36 cellular contexts compared by ENCODE assay signal in the genomic region with DNA sequence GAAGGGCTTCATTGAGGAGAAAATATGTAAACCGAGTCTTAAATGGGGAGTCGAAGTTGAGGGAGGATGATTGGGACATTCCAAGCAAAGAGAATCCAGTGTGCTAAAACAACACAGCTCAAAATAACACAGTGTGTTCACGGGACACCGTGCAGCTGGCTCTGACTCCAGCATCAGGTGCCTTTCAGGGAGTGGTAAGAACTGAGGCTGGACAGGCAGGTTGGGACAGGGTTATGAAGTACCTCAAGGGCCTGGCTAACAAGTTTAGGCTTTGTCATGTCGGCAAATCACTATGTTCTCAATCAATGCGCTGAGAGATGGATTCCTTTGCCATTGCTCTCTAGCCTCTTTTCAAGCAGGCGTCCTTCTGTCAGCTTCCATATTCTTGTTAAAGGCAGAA. TPM values are rescaled to one million over a fixed set of nuclear protein-coding genes. Genes with fewer than 3 reads are reported as not detected.
DNase-seq lines count a peak whose midpoint lies in the region; ATAC-seq, FAIRE-seq and TF ChIP-seq lines count a peak whose summit lies in the region.
"Had no signal": no experiment of that assay in that cellular context is flagged by ENCODE, and none has a peak within 500 bp of the region (broad histone marks: within the 10 kb centered on the region; RNA-seq: fewer than 3 reads in every experiment).

No MANE protein-coding gene starts in this region.

- no peak for FAIRE-seq in pancreas (lab: Jason Lieb, UNC)
- FAIRE-seq: colon, GM12878 had no signal

- no peaks in the 10 kb centered on the region for H3K27me3 Mint-ChIP-seq in activated naive CD8-positive, alpha-beta T cell treated with anti-CD3 and anti-CD28 coated beads, Interleukin-2, amount 50 U/mL, for 24 hours
- H3K27me3 Mint-ChIP-seq: activated CD8-positive, alpha-beta T cell treated with anti-CD3 and anti-CD28 coated beads for 36 hours; B cell; stimulated activated memory B cell treated with anti-CD40 and anti-IgM and Interleukin-4, amounts not matched to agents 10 μg/mL and 1 μg/mL and 100 μg/mL, for 72 hours had no signal

- H3K27ac ChIP-seq in mammary epithelial cell (ENCODE audit: insufficient read depth, low read depth, low read length): peak overlapping the region; percentile 73
- H3K27ac ChIP-seq in heart right ventricle: no peak overlapping the region
- peak overlapping the region; percentile 70 for H3K27ac ChIP-seq in smooth muscle cell (ENCODE audit: low read depth)
- no peak overlapping the region for H3K27ac ChIP-seq in pancreas
- H3K27ac ChIP-seq: KMS-11, PC-9 had no signal

- TF ChIP-seq CTCF in mammary epithelial cell (conservative IDR thresholded peaks at IDR 0.05 in 1 of 2, IDR thresholded peaks at IDR 0.05 in 1 of 2; ENCODE audit: extremely low read depth in 1 of 2, insufficient read depth in 1 of 2, low read depth in 1 of 2, low read length in 2 of 2) (no peak), heart right ventricle (IDR thresholded peaks at IDR 0.05) (no peak), smooth muscle cell (IDR thresholded peaks at IDR 0.05; ENCODE audit: borderline replicate concordance, insufficient read depth, poor library complexity, severe bottlenecking) (no peak), pancreas (IDR thresholded peaks at IDR 0.05) (no peak)

- in situ Hi-C loops in mammary epithelial cell (cut with MboI; ENCODE audit: low sequenced_read_pairs in 2 of 2): no loop called here

- H3K79me2 ChIP-seq in mammary epithelial cell (ENCODE audit: insufficient read depth, low read length) (no peaks in the 10 kb centered on the region), smooth muscle cell (ENCODE audit: low read depth) (no peaks in the 10 kb centered on the region)

- BruUV-seq in mammary epithelial cell (replicated peaks; lab: Mats Ljungman, UMichigan): no TSS peak

- no peak overlapping the region for H3K27ac Mint-ChIP-seq in activated naive CD8-positive, alpha-beta T cell treated with anti-CD3 and anti-CD28 coated beads, Interleukin-2, amount 50 U/mL, for 24 hours
- H3K27ac Mint-ChIP-seq: activated CD8-positive, alpha-beta T cell treated with anti-CD3 and anti-CD28 coated beads for 36 hours; B cell; brain; CD4-positive, alpha-beta memory T cell; H9; natural killer cell; stimulated activated memory B cell treated with anti-CD40 and anti-IgM and Interleukin-4, amounts not matched to agents 10 μg/mL and 1 μg/mL and 100 μg/mL, for 72 hours had no signal

- H3K4me3 Mint-ChIP-seq in activated naive CD8-positive, alpha-beta T cell treated with anti-CD3 and anti-CD28 coated beads, Interleukin-2, amount 50 U/mL, for 24 hours: no peak overlapping the region
- H3K4me3 Mint-ChIP-seq: activated CD8-positive, alpha-beta T cell treated with anti-CD3 and anti-CD28 coated beads for 36 hours; B cell; brain; CD4-positive, alpha-beta memory T cell; H9; natural killer cell; stimulated activated memory B cell treated with anti-CD40 and anti-IgM and Interleukin-4, amounts not matched to agents 10 μg/mL and 1 μg/mL and 100 μg/mL, for 72 hours had no signal

- no peaks in the 10 kb centered on the region for H3K36me3 Mint-ChIP-seq in activated naive CD8-positive, alpha-beta T cell treated with anti-CD3 and anti-CD28 coated beads, Interleukin-2, amount 50 U/mL, for 24 hours (ENCODE audit: low read depth)
- H3K36me3 Mint-ChIP-seq: brain; CD4-positive, alpha-beta memory T cell had no signal

- H3K9me3 ChIP-seq in mammary epithelial cell (replicated peaks; ENCODE audit: insufficient read depth, low read length): no peaks in the 10 kb centered on the region
- H3K9me3 ChIP-seq in heart right ventricle: no peaks in the 10 kb centered on the region
- no peaks in the 10 kb centered on the region for H3K9me3 ChIP-seq in smooth muscle cell (replicated peaks; ENCODE audit: low read depth)
- H3K9me3 ChIP-seq in pancreas: no peaks in the 10 kb centered on the region
- H3K9me3 ChIP-seq: mucosa of descending colon, uterus had no signal

- H3K4me3 ChIP-seq in mammary epithelial cell (replicated peaks in 1 of 3; ENCODE audit: insufficient read depth in 1 of 3, low read depth in 2 of 3, low read length in 3 of 3) (no peak overlapping the region), heart right ventricle (no peak overlapping the region), smooth muscle cell (no peak overlapping the region), pancreas (no peak overlapping the region)
- H3K4me3 ChIP-seq: GM12878, mucosa of descending colon, PC-9, uterus had no signal

- H3K4me2 ChIP-seq in mammary epithelial cell (ENCODE audit: insufficient read depth, low read depth, low read length): peak overlapping the region; percentile 66
- no peak overlapping the region for H3K4me2 ChIP-seq in smooth muscle cell
- H3K4me2 ChIP-seq: KMS-11 had no signal

- H3K27me3 ChIP-seq in mammary epithelial cell (ENCODE audit: insufficient read depth, low read length) (no peaks in the 10 kb centered on the region), heart right ventricle (no peaks in the 10 kb centered on the region), smooth muscle cell (ENCODE audit: low read depth) (no peaks in the 10 kb centered on the region), pancreas (no peaks in the 10 kb centered on the region)
- H3K27me3 ChIP-seq: uterus had no signal

- H2AFZ ChIP-seq in mammary epithelial cell (ENCODE audit: low read depth, low read length): peak overlapping the region; percentile 80
- H2AFZ ChIP-seq in smooth muscle cell (ENCODE audit: low read depth): no peak overlapping the region
- H2AFZ ChIP-seq: PC-9 had no signal

- dilution Hi-C loops in mammary epithelial cell (cut with HindIII; ENCODE audit: low sequenced_read_pairs): no loop called here

- peaks cover 13% of the 10 kb centered on the region for H3F3A ChIP-seq in smooth muscle cell (ENCODE audit: low read depth)

- no peak overlapping the region for H3K9ac ChIP-seq in mammary epithelial cell (ENCODE audit: insufficient read depth, low read length)
- H3K9ac ChIP-seq in smooth muscle cell (ENCODE audit: low read depth): no peak overlapping the region
- H3K9ac ChIP-seq: KMS-11 had no signal

- H4K20me1 ChIP-seq in mammary epithelial cell (ENCODE audit: insufficient read depth, low read length) (no peaks in the 10 kb centered on the region), smooth muscle cell (ENCODE audit: low read depth) (no peaks in the 10 kb centered on the region)

- CTCF ChIA-PET in mammary epithelial cell (lab: Charles Lee; ENCODE audit: low non-redundant PET): no interaction called here

- peaks cover 35% of the 10 kb centered on the region for H3K4me1 ChIP-seq in mammary epithelial cell (ENCODE audit: insufficient read depth, low read length)
- peaks cover 0 to 40% (median 4%) of the 10 kb centered on the region in 9 donors for H3K4me1 ChIP-seq in heart right ventricle
- no peaks in the 10 kb centered on the region for H3K4me1 ChIP-seq in smooth muscle cell (ENCODE audit: low read depth)
- H3K4me1 ChIP-seq in pancreas: peaks cover 0 to 14% (median 0%) of the 10 kb centered on the region in 3 donors
- H3K4me1 ChIP-seq: uterus had no signal

- H3K36me3 ChIP-seq in mammary epithelial cell (ENCODE audit: insufficient read depth, low read length): no peaks in the 10 kb centered on the region
- no peaks in the 10 kb centered on the region for H3K36me3 ChIP-seq in heart right ventricle
- H3K36me3 ChIP-seq in smooth muscle cell (ENCODE audit: low read depth): no peaks in the 10 kb centered on the region
- H3K36me3 ChIP-seq in pancreas: no peaks in the 10 kb centered on the region
- H3K36me3 ChIP-seq: uterus had no signal

- WGBS in mammary epithelial cell (ENCODE audit: low coverage, missing lambda C conversion rate): 13% methylated on average over 7 of the region's 7 CpGs
- WGBS in heart right ventricle, 2 donors: 55 to 64% methylated on average over 7 of the region's 7 CpGs
- WGBS in smooth muscle cell (ENCODE audit: low lambda C conversion rate): 82% methylated on average over 7 of the region's 7 CpGs
- 66 to 75% methylated on average over 7 of the region's 7 CpGs for WGBS in pancreas, 2 donors

- peaks cover 30% of the 10 kb centered on the region for H3K4me1 Mint-ChIP-seq in activated naive CD8-positive, alpha-beta T cell treated with anti-CD3 and anti-CD28 coated beads, Interleukin-2, amount 50 U/mL, for 24 hours
- H3K4me1 Mint-ChIP-seq: brain had no signal

- intact Hi-C loops in mammary epithelial cell (cut with micrococcal nuclease) (loop anchor here (5.0 kb wide), 2 partner anchors 34 to 79 kb away; no protein-coding TSS in a partner anchor), heart right ventricle (cut with DNase I) (no loop called here), pancreas (cut with DNase I) (no loop called here)

- ATAC-seq in heart right ventricle (peak in 6 of 8 donors; percentile 53 to 88 (median 64)), pancreas (no peak)
- ATAC-seq in activated naive CD8-positive, alpha-beta T cell treated with anti-CD3 and anti-CD28 coated beads, Interleukin-2, amount 50 U/mL, for 24 hours: no peak
- ATAC-seq: activated CD8-positive, alpha-beta T cell treated with anti-CD3 and anti-CD28 coated beads for 36 hours; GM12878; mucosa of descending colon; natural killer cell; stimulated activated memory B cell treated with anti-CD40 and anti-IgM and Interleukin-4, amounts not matched to agents 10 μg/mL and 1 μg/mL and 100 μg/mL, for 72 hours had no signal

- DNase-seq in HPDE6-E6E7 (ENCODE audit: extremely low spot score): peak; percentile 15
- DNase-seq in mammary epithelial cell: peak; percentile 93
- DNase-seq in heart right ventricle: no peak
- DNase-seq in smooth muscle cell (lab: John Stamatoyannopoulos, UW; ENCODE audit: unreplicated experiment): no peak
- no peak for DNase-seq in pancreas
- DNase-seq in NCI-H1417 treated with DMSO at 0.1 percent for 48 hours (lab: John Stamatoyannopoulos, UW): no peak
- DNase-seq in activated naive CD8-positive, alpha-beta T cell treated with anti-CD3 and anti-CD28 coated beads, Interleukin-2, amount 50 U/mL, for 24 hours: no peak
- DNase-seq in stimulated activated naive CD4-positive, alpha-beta T cell (lab: John Stamatoyannopoulos, UW): no peak
- DNase-seq: ACHN; activated CD4-positive, alpha-beta T cell treated with anti-CD3 and anti-CD28 coated beads for 1 hour; activated CD8-positive, alpha-beta T cell treated with anti-CD3 and anti-CD28 coated beads for 36 hours; activated naive CD4-positive, alpha-beta T cell treated with anti-CD3 and anti-CD28 coated beads, Interleukin-2, amount 50 U/mL, for 16 hours; amniotic stem cell; CD4-positive, alpha-beta memory T cell; DMS 273 treated with DMSO at 0.1 percent for 48 hours; effector CD8-positive, alpha-beta T cell; erythroblast; foreskin fibroblast; H9; mucosa of descending colon; natural killer cell; NCI-H1417; NCI-H2029 treated with DMSO at 0.1 percent for 48 hours; NCI-H226; NCI-H69; occipital lobe; PC-9; SIG-M5; substantia nigra; uterus had no signal

- H3K9me3 Mint-ChIP-seq in activated naive CD8-positive, alpha-beta T cell treated with anti-CD3 and anti-CD28 coated beads, Interleukin-2, amount 50 U/mL, for 24 hours: no peaks in the 10 kb centered on the region
- H3K9me3 Mint-ChIP-seq: activated CD8-positive, alpha-beta T cell treated with anti-CD3 and anti-CD28 coated beads for 36 hours; brain; H9 had no signal

RNA-seq across cellular contexts. Expression of gene WDFY2, which starts 27.5 kb away (rescaled TPM):
- 10 to 100 TPM; 20.7 to 32.9 TPM for total RNA-seq in mammary epithelial cell
- 7.4 TPM for polyA plus RNA-seq in mammary epithelial cell
- 35.2 TPM for polyA minus RNA-seq in mammary epithelial cell
- 1 to 10 TPM; 4.7 to 7.5 (median 6.2) TPM for total RNA-seq in heart right ventricle
- 1 to 10 TPM; 2.4 to 2.6 TPM for polyA plus RNA-seq in heart right ventricle
- 9.3 and 13.7 TPM in 2 replicates for total RNA-seq in smooth muscle cell
- 6.6 and 9.8 TPM in 2 replicates for polyA plus RNA-seq in smooth muscle cell
- total RNA-seq in pancreas: 10 to 100 TPM; 16.0 to 25.2 (median 17.5) TPM
- polyA plus RNA-seq in pancreas: 10 to 100 TPM; 11.4 to 16.3 TPM

Comparison
In these comparisons a context has a peak if more than half of its experiments do, and no peak if none do; other contexts are left out.
1. DNase-seq: peak in HPDE6-E6E7 (single experiment) and mammary epithelial cell (single experiment); none in heart right ventricle (0 of 2), smooth muscle cell (single experiment), pancreas (0 of 6), NCI-H1417 treated with DMSO at 0.1 percent for 48 hours (single experiment), activated naive CD8-positive, alpha-beta T cell treated with anti-CD3 and anti-CD28 coated beads, Interleukin-2, amount 50 U/mL, for 24 hours (single experiment) and stimulated activated naive CD4-positive, alpha-beta T cell (0 of 6).
2. H3K27ac ChIP-seq: peak in mammary epithelial cell (single experiment) and smooth muscle cell (single experiment); none in heart right ventricle (0 of 10) and pancreas (0 of 4).
3. ATAC-seq: peak in heart right ventricle (6 of 8); none in pancreas (0 of 4) and activated naive CD8-positive, alpha-beta T cell treated with anti-CD3 and anti-CD28 coated beads, Interleukin-2, amount 50 U/mL, for 24 hours (single experiment).